Comparison of ENCODE assay signal across 1 cellular context in the genomic region with DNA sequence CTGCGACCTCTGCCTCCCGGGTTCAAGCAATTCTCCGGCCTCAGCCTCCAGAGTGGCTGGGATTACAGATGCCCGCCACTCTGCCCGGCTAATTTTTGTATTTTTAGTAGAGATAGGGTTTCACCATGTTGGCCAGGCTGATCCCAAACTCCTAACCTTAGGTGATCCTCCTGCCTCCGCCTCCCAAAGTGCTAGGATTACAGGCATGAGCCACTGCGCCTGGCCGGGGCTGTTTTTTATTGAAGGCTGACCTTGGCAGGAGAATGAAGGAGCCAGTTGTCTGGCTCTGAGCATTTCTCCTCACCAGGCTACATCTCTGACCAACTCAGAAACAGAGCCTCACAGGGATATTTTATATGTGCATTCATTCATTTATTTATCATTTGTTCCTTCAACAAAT.
TF ChIP-seq lines count a peak whose summit lies in the region.

No MANE protein-coding gene starts in this region.

TF ChIP-seq in HCT116, 20 proteins besides CTCF, POLR2A, EP300 and RAD21:
- TF ChIP-seq, protein P1, sequence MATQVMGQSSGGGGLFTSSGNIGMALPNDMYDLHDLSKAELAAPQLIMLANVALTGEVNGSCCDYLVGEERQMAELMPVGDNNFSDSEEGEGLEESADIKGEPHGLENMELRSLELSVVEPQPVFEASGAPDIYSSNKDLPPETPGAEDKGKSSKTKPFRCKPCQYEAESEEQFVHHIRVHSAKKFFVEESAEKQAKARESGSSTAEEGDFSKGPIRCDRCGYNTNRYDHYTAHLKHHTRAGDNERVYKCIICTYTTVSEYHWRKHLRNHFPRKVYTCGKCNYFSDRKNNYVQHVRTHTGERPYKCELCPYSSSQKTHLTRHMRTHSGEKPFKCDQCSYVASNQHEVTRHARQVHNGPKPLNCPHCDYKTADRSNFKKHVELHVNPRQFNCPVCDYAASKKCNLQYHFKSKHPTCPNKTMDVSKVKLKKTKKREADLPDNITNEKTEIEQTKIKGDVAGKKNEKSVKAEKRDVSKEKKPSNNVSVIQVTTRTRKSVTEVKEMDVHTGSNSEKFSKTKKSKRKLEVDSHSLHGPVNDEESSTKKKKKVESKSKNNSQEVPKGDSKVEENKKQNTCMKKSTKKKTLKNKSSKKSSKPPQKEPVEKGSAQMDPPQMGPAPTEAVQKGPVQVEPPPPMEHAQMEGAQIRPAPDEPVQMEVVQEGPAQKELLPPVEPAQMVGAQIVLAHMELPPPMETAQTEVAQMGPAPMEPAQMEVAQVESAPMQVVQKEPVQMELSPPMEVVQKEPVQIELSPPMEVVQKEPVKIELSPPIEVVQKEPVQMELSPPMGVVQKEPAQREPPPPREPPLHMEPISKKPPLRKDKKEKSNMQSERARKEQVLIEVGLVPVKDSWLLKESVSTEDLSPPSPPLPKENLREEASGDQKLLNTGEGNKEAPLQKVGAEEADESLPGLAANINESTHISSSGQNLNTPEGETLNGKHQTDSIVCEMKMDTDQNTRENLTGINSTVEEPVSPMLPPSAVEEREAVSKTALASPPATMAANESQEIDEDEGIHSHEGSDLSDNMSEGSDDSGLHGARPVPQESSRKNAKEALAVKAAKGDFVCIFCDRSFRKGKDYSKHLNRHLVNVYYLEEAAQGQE (IDR thresholded peaks at IDR 0.05; ENCODE audit: low read depth) = no peak
- TF ChIP-seq YY1 (IDR thresholded peaks at IDR 0.05; ENCODE audit: extremely low read depth, insufficient replicate concordance, low read depth, low read length) = no peak
